Comparison of ENCODE assay signal across 8 cellular contexts in the genomic region with DNA sequence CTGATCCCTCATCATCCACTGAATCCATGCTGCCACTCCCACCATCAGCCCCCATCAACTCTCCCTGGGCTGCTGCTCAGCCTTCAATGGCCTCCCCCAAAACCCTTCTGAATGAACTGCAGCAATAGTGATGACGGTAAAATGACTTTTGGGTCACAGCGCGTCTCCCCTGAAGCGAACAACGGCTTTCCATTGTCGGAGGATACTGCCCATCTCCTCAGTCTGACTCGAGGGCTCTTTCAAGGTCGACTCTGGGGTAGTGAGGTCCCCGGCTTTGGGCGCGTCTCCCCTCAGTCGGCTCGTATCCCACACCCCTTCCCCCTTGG. TPM values are rescaled to one million over a fixed set of nuclear protein-coding genes. Genes with fewer than 3 reads are reported as not detected.
A peak's percentile ranks its signal among the peaks of the same experiment; 100 is the strongest.
DNase-seq lines count a peak whose midpoint lies in the region; ATAC-seq and TF ChIP-seq lines count a peak whose summit lies in the region.

No MANE protein-coding gene starts in this region.

- H3K4me2 ChIP-seq in OCI-LY3 (ENCODE audit: low read length), result peak overlapping the region; percentile 96

- CTCF ChIA-PET in CD8-positive, alpha-beta memory T cell (lab: Charles Lee), result interaction anchor here (0.6 to 7.0 kb wide), 26 partner anchors 8 to 203 kb away, joined by 3 to 71 read pairs (median 5); a partner anchor contains a TSS

- peaks cover 8% of the 10 kb centered on the region for H3K79me2 ChIP-seq in OCI-LY3 (ENCODE audit: low read length)

- H3K4me1 ChIP-seq in CD8-positive, alpha-beta memory T cell (ENCODE audit: insufficient read depth, low read length), result peaks cover 50% of the 10 kb centered on the region
- peaks cover 11% of the 10 kb centered on the region for H3K4me1 ChIP-seq in OCI-LY3 (ENCODE audit: low read length)

- no peaks in the 10 kb centered on the region for H3K36me3 ChIP-seq in CD8-positive, alpha-beta memory T cell (ENCODE audit: insufficient read depth, low read length)
- H3K36me3 ChIP-seq in OCI-LY3 (replicated peaks; ENCODE audit: low read depth, low read length), result no peaks in the 10 kb centered on the region

- DNase-seq in CD8-positive, alpha-beta memory T cell, result no peak
- DNase-seq in endothelial cell (ENCODE audit: low spot score), result no peak
- no peak for DNase-seq in osteocyte (ENCODE audit: extremely low spot score, unreplicated experiment)
- DNase-seq in stimulated activated CD4-positive, alpha-beta T cell treated with anti-CD3 and anti-CD28 coated beads, Interleukin-4, amount 100 ng/mL, for 1 hour, result no peak

- peak overlapping the region; percentile 76 for H3K9ac ChIP-seq in OCI-LY3 (ENCODE audit: low read length)

- no peak for ATAC-seq in HG03439 (IDR thresholded peaks at IDR 0.05; ENCODE audit: unreplicated experiment)
- no peak for ATAC-seq in GM21528 (IDR thresholded peaks at IDR 0.05; ENCODE audit: low FRiP score, unreplicated experiment)
- ATAC-seq in HG02870 (IDR thresholded peaks at IDR 0.05; ENCODE audit: unreplicated experiment), result no peak

- POLR2A ChIA-PET in CD8-positive, alpha-beta memory T cell (lab: Charles Lee), result interaction anchor here (0.6 to 1.8 kb wide), 8 partner anchors 44 to 566 kb away, joined by 3 to 12 read pairs (median 8); a partner anchor contains a TSS

- H3K27me3 Mint-ChIP-seq in CD8-positive, alpha-beta memory T cell, result peaks cover 0 to 1% of the 10 kb centered on the region in 2 donors
- peaks cover 12% of the 10 kb centered on the region for H3K27me3 Mint-ChIP-seq in endothelial cell (ENCODE audit: unreplicated experiment)
- H3K27me3 Mint-ChIP-seq in osteocyte (ENCODE audit: unreplicated experiment), result no peaks in the 10 kb centered on the region

- peak overlapping the region; percentile 82 to 99 (median 97) for H3K27ac Mint-ChIP-seq in CD8-positive, alpha-beta memory T cell
- H3K27ac Mint-ChIP-seq in endothelial cell (ENCODE audit: unreplicated experiment) (peak overlapping the region; percentile 99), osteocyte (ENCODE audit: unreplicated experiment) (peak overlapping the region; percentile 94)

- H2AFZ ChIP-seq in OCI-LY3 (ENCODE audit: low read depth, low read length), result peak overlapping the region; percentile 84; the same call in 1 of the 2 replicates

- H3K9me3 ChIP-seq in CD8-positive, alpha-beta memory T cell (ENCODE audit: low read length), result no peaks in the 10 kb centered on the region
- H3K9me3 ChIP-seq in OCI-LY3 (ENCODE audit: insufficient read depth, low read length), result no peaks in the 10 kb centered on the region

- H3K4me3 Mint-ChIP-seq in CD8-positive, alpha-beta memory T cell, result peak overlapping the region; percentile 90 to 98 (median 95)
- H3K4me3 Mint-ChIP-seq in endothelial cell (ENCODE audit: unreplicated experiment), result peak overlapping the region; percentile 99
- peak overlapping the region; percentile 97 for H3K4me3 Mint-ChIP-seq in osteocyte (ENCODE audit: unreplicated experiment)

- H3K4me3 ChIP-seq in CD8-positive, alpha-beta memory T cell (ENCODE audit: low read length), result peak overlapping the region; percentile 58
- peak overlapping the region; percentile 85 for H3K4me3 ChIP-seq in OCI-LY3 (ENCODE audit: low read length)

- peaks cover 0 to 6% (median 0%) of the 10 kb centered on the region in 3 donors for H3K36me3 Mint-ChIP-seq in CD8-positive, alpha-beta memory T cell
- H3K36me3 Mint-ChIP-seq in endothelial cell (ENCODE audit: low read depth, unreplicated experiment), result no peaks in the 10 kb centered on the region
- no peaks in the 10 kb centered on the region for H3K36me3 Mint-ChIP-seq in osteocyte (ENCODE audit: unreplicated experiment)

- no peaks in the 10 kb centered on the region for H4K20me1 ChIP-seq in OCI-LY3 (ENCODE audit: insufficient read depth, low read length)

- peak overlapping the region; percentile 66 for H3K27ac ChIP-seq in CD8-positive, alpha-beta memory T cell (ENCODE audit: low read depth, low read length)
- no peak overlapping the region for H3K27ac ChIP-seq in OCI-LY3 (ENCODE audit: low read length)

- no peaks in the 10 kb centered on the region for H3K9me3 Mint-ChIP-seq in CD8-positive, alpha-beta memory T cell
- H3K9me3 Mint-ChIP-seq in endothelial cell (ENCODE audit: unreplicated experiment), result no peaks in the 10 kb centered on the region
- H3K9me3 Mint-ChIP-seq in osteocyte (ENCODE audit: unreplicated experiment), result no peaks in the 10 kb centered on the region

- no peak for TF ChIP-seq CTCF in OCI-LY3 (IDR thresholded peaks at IDR 0.05; ENCODE audit: low read depth, low read length)
- TF ChIP-seq CTCF in endothelial cell (IDR thresholded peaks at IDR 0.05; ENCODE audit: unreplicated experiment), result no peak
- TF ChIP-seq CTCF in osteocyte (IDR thresholded peaks at IDR 0.05), result no peak

- no peaks in the 10 kb centered on the region for H3K27me3 ChIP-seq in CD8-positive, alpha-beta memory T cell (ENCODE audit: insufficient read depth, low read length, poor library complexity, severe bottlenecking)
- H3K27me3 ChIP-seq in OCI-LY3 (ENCODE audit: low read depth, low read length), result no peaks in the 10 kb centered on the region

- peaks cover 50 to 59% (median 53%) of the 10 kb centered on the region in 3 donors for H3K4me1 Mint-ChIP-seq in CD8-positive, alpha-beta memory T cell
- peaks cover 23% of the 10 kb centered on the region for H3K4me1 Mint-ChIP-seq in endothelial cell (ENCODE audit: unreplicated experiment)
- H3K4me1 Mint-ChIP-seq in osteocyte (ENCODE audit: unreplicated experiment), result peaks cover 25% of the 10 kb centered on the region

RNA-seq across cellular contexts. Expression of a gene that starts 57.2 kb away (rescaled TPM):
- total RNA-seq in CD8-positive, alpha-beta memory T cell, result 10 to 100 TPM; 78.6 to 87.1 TPM
- 115 TPM for polyA plus RNA-seq in CD8-positive, alpha-beta memory T cell
- total RNA-seq in endothelial cell (ENCODE audit: unreplicated experiment) (22.5 TPM), osteocyte (41.8 and 43.9 TPM in 2 replicates)
